Comparison of ENCODE assay signal across 8 cellular contexts in the genomic region with DNA sequence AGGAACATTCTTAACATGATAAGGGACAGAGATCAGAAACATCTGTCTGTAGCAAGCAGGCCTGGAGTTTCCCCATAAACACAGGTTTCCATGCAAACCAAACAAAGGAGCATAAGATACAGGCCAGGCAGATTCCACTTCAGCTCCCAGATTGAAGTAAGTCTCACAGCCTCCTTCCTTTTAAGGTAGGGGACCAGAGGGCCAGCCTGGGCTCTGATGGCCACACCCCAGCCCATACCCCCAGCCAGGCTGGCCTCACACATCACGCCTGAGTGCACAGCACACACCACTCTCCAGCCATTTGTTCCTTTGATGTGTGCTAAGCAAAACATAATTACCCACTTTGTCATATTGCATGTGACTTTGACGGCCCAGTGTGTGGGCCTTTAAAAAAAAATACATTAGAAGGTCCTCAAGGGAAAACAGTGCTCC.
DNase-seq lines count a peak whose midpoint lies in the region; ATAC-seq and TF ChIP-seq lines count a peak whose summit lies in the region.

No MANE protein-coding gene starts in this region.

- ATAC-seq in GM19328 (IDR thresholded peaks at IDR 0.05; ENCODE audit: unreplicated experiment) (no peak), GM19395 (IDR thresholded peaks at IDR 0.05; ENCODE audit: unreplicated experiment) (no peak)

- peak overlapping the region; percentile 43 for H3K4me2 ChIP-seq in neural cell (ENCODE audit: low read length)

- TF ChIP-seq EP300 in neural cell (conservative IDR thresholded peaks at IDR 0.05; ENCODE audit: poor library complexity, severe bottlenecking) = peak; percentile 78

- H3K9ac ChIP-seq in neural cell (ENCODE audit: low read length) = peak overlapping the region; percentile 57

- H3F3A ChIP-seq in neural cell (ENCODE audit: insufficient read depth, low read length, poor library complexity, severe bottlenecking) = peaks cover 3% of the 10 kb centered on the region

- no peaks in the 10 kb centered on the region for H3K79me2 ChIP-seq in neural cell (replicated peaks; ENCODE audit: insufficient read depth, low read length)

- H3K27me3 ChIP-seq in GM06990 (replicated peaks; ENCODE audit: control insufficient read depth, insufficient read depth, low read length) = no peaks in the 10 kb centered on the region
- H3K27me3 ChIP-seq in neural cell (ENCODE audit: insufficient read depth, low read depth, low read length) = no peaks in the 10 kb centered on the region

- peak overlapping the region; percentile 85 for H3K27ac ChIP-seq in neural cell (ENCODE audit: low read length)

- DNase-seq in GM06990 (ENCODE audit: extremely low read depth, insufficient read length) (peak; percentile 62), M059J (ENCODE audit: low read depth) (peak; percentile 93), dedifferentiated amniotic fluid mesenchymal stem cell (ENCODE audit: extremely low spot score) (peak; percentile 56), cerebellum (ENCODE audit: low spot score) (no peak), NOMO-1 (lab: John Stamatoyannopoulos, UW; ENCODE audit: unreplicated experiment in 2 of 2) (no peak)

- peak overlapping the region; percentile 15 for H2AFZ ChIP-seq in neural cell (ENCODE audit: low read depth, low read length)

- no peaks in the 10 kb centered on the region for H4K20me1 ChIP-seq in neural cell (ENCODE audit: insufficient read depth)

- H3K36me3 ChIP-seq in GM06990 (ENCODE audit: control insufficient read depth, insufficient read depth, low read length) (no peaks in the 10 kb centered on the region), neural cell (ENCODE audit: insufficient read depth, low read length) (no peaks in the 10 kb centered on the region)

- TF ChIP-seq CTCF in GM06990 (IDR thresholded peaks at IDR 0.05; ENCODE audit: insufficient read depth, low read length, poor library complexity, severe bottlenecking) (no peak), neural cell (IDR thresholded peaks at IDR 0.05; ENCODE audit: poor library complexity, severe bottlenecking) (no peak)

- TF ChIP-seq RAD21 in neural cell (conservative IDR thresholded peaks at IDR 0.05) = no peak

- no peaks in the 10 kb centered on the region for H3K9me2 ChIP-seq in neural cell (ENCODE audit: insufficient read depth, low read length)

- H3K9me3 ChIP-seq in neural cell (ENCODE audit: low read length) = no peaks in the 10 kb centered on the region

- no peak overlapping the region for H3K4me3 ChIP-seq in GM06990 (replicated peaks; ENCODE audit: low read depth, low read length)
- no peak overlapping the region for H3K4me3 ChIP-seq in neural cell (ENCODE audit: low read length)

TF ChIP-seq in neural cell, 6 proteins besides CTCF, POLR2A, EP300 and RAD21:
- TF ChIP-seq POLR2AphosphoS5 (IDR thresholded peaks at IDR 0.05) (peak; percentile 71), TAF1 (IDR thresholded peaks at IDR 0.05; ENCODE audit: low read depth) (no peak), SMC3 (conservative IDR thresholded peaks at IDR 0.05; ENCODE audit: poor library complexity) (peak; percentile 29)
- TF ChIP-seq, protein P1, sequence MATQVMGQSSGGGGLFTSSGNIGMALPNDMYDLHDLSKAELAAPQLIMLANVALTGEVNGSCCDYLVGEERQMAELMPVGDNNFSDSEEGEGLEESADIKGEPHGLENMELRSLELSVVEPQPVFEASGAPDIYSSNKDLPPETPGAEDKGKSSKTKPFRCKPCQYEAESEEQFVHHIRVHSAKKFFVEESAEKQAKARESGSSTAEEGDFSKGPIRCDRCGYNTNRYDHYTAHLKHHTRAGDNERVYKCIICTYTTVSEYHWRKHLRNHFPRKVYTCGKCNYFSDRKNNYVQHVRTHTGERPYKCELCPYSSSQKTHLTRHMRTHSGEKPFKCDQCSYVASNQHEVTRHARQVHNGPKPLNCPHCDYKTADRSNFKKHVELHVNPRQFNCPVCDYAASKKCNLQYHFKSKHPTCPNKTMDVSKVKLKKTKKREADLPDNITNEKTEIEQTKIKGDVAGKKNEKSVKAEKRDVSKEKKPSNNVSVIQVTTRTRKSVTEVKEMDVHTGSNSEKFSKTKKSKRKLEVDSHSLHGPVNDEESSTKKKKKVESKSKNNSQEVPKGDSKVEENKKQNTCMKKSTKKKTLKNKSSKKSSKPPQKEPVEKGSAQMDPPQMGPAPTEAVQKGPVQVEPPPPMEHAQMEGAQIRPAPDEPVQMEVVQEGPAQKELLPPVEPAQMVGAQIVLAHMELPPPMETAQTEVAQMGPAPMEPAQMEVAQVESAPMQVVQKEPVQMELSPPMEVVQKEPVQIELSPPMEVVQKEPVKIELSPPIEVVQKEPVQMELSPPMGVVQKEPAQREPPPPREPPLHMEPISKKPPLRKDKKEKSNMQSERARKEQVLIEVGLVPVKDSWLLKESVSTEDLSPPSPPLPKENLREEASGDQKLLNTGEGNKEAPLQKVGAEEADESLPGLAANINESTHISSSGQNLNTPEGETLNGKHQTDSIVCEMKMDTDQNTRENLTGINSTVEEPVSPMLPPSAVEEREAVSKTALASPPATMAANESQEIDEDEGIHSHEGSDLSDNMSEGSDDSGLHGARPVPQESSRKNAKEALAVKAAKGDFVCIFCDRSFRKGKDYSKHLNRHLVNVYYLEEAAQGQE (IDR thresholded peaks at IDR 0.05; ENCODE audit: borderline replicate concordance) = peak; percentile 30

Comparison
In these comparisons a context has a peak if more than half of its experiments do, and no peak if none do; other contexts are left out.
1. DNase-seq: peak in GM06990 (single experiment), M059J (single experiment) and dedifferentiated amniotic fluid mesenchymal stem cell (single experiment); none in cerebellum (single experiment) and NOMO-1 (0 of 2).